ENCODE assay signal across 1 cellular context in the genomic region with DNA sequence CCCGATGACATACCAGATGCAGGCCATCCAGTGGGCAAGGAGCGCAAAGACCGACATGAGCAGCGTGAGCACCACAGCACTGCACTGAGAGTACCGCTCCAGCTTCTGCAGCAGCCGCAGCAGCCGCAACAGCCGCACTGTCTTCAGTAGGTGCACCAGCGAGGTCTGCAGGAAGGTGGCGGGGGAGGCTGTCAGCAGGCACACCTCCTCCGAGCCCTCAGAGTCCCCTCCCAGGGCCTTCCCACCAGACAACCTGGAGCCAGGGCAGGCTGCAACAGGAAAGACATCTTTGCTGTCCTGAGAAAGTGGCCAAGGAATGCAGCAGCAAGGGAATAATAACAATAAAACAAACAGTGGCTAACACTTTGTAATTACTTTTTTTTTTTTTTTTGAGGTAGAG.
TF ChIP-seq lines count a peak whose summit lies in the region.

No MANE protein-coding gene starts in this region.

TF ChIP-seq in WTC11, 78 proteins besides CTCF, POLR2A, EP300 and RAD21:
- no peak for TF ChIP-seq ZNF416 (CRISPR knock-in tag; IDR thresholded peaks at IDR 0.05)
- TF ChIP-seq CREB1 (CRISPR knock-in tag; IDR thresholded peaks at IDR 0.05) = no peak
- TF ChIP-seq ZNF425 (CRISPR knock-in tag; conservative IDR thresholded peaks at IDR 0.05) = no peak
- TF ChIP-seq NR2C2 (CRISPR knock-in tag; IDR thresholded peaks at IDR 0.05) = no peak
- no peak for TF ChIP-seq AFF4 (CRISPR knock-in tag; IDR thresholded peaks at IDR 0.05; ENCODE audit: borderline replicate concordance)
- TF ChIP-seq E2F4 (CRISPR knock-in tag; IDR thresholded peaks at IDR 0.05; ENCODE audit: borderline replicate concordance, low read depth) = no peak
- no peak for TF ChIP-seq ESRRA (CRISPR knock-in tag; IDR thresholded peaks at IDR 0.05; ENCODE audit: borderline replicate concordance)
- no peak for TF ChIP-seq ZNF263 (CRISPR knock-in tag; IDR thresholded peaks at IDR 0.05; ENCODE audit: low read depth)
- no peak for TF ChIP-seq HMGA2 (CRISPR knock-in tag; IDR thresholded peaks at IDR 0.05)
- TF ChIP-seq EMX1 (CRISPR knock-in tag; IDR thresholded peaks at IDR 0.05) = no peak
- no peak for TF ChIP-seq ATF2 (CRISPR knock-in tag; IDR thresholded peaks at IDR 0.05; ENCODE audit: borderline replicate concordance, low read depth)
- no peak for TF ChIP-seq SP1 (CRISPR knock-in tag; conservative IDR thresholded peaks at IDR 0.05)
- no peak for TF ChIP-seq GRHL2 (CRISPR knock-in tag; IDR thresholded peaks at IDR 0.05; ENCODE audit: insufficient replicate concordance, severe bottlenecking)
- no peak for TF ChIP-seq ZNF138 (CRISPR knock-in tag; conservative IDR thresholded peaks at IDR 0.05)
- TF ChIP-seq ZNF423 (CRISPR knock-in tag; IDR thresholded peaks at IDR 0.05) = no peak
- TF ChIP-seq ATF1 (CRISPR knock-in tag; IDR thresholded peaks at IDR 0.05) = no peak
- TF ChIP-seq, protein P1, sequence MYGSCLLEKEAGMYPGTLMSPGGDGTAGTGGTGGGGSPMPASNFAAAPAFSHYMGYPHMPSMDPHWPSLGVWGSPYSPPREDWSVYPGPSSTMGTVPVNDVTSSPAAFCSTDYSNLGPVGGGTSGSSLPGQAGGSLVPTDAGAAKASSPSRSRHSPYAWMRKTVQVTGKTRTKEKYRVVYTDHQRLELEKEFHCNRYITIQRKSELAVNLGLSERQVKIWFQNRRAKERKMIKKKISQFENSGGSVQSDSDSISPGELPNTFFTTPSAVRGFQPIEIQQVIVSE (CRISPR knock-in tag; IDR thresholded peaks at IDR 0.05; ENCODE audit: borderline replicate concordance) = no peak
